8 cellular contexts compared by ENCODE assay signal in the genomic region with DNA sequence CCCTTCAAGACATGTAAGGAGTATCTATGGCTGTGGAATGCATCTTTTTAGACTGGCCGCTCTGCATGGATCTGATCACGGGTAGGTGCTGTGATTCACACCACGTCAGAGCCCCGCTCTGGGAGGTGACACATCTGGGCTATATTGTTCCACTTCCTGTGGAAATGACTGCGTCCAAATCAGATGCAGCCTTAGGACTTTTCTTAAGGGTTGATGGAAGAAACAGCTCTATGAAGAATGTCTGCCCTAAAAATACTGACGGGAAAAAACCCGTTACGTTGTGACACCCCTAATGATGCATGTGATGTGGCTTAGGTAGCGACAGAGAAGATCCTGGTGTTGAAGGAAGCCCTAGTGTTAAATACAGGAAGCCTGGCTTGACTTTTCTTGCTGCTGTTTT. TPM values are rescaled to one million over a fixed set of nuclear protein-coding genes. Genes with fewer than 3 reads are reported as not detected.
DNase-seq lines count a peak whose midpoint lies in the region; ATAC-seq, FAIRE-seq and TF ChIP-seq lines count a peak whose summit lies in the region.

No MANE protein-coding gene starts in this region.

- no peak overlapping the region for H3K4me3 ChIP-seq in right lobe of liver
- no peak overlapping the region for H3K4me3 ChIP-seq in HepG2 (replicated peaks in 1 of 3; ENCODE audit: insufficient read depth in 1 of 3, low read depth in 2 of 3, low read length in 3 of 3)

- CTCF ChIA-PET in HepG2 (lab: Yijun Ruan, JAX; ENCODE audit: low intra/inter-chr PET ratio, low total read pairs): no interaction called here

- no peak for TF ChIP-seq CTCF in right lobe of liver (IDR thresholded peaks at IDR 0.05)
- TF ChIP-seq CTCF in HepG2 (CRISPR knock-in tag; IDR thresholded peaks at IDR 0.05): no peak
- TF ChIP-seq CTCF in progenitor cell of endocrine pancreas (IDR thresholded peaks at IDR 0.05; ENCODE audit: unreplicated experiment): no peak

- TF ChIP-seq POLR2A in right lobe of liver (IDR thresholded peaks at IDR 0.05) (no peak), HepG2 (IDR thresholded peaks at IDR 0.05; ENCODE audit: insufficient read depth in 1 of 2, low read depth in 2 of 2, low read length in 2 of 2) (no peak)

- H3K36me3 ChIP-seq in right lobe of liver (no peaks in the 10 kb centered on the region), HepG2 (replicated peaks in 1 of 2; ENCODE audit: control insufficient read depth in 1 of 2, insufficient read depth in 2 of 2, low read length in 2 of 2) (no peaks in the 10 kb centered on the region)

- no peak overlapping the region for H3K9ac ChIP-seq in HepG2 (ENCODE audit: insufficient read depth, low read depth, low read length)

- peaks cover 72% of the 10 kb centered on the region for H3K79me2 ChIP-seq in HepG2 (ENCODE audit: insufficient read depth, low read length)

- WGBS in right lobe of liver (ENCODE audit: insufficient coverage, low coverage, low lambda C conversion rate, missing lambda C conversion rate): 64% methylated on average over 9 of the region's 9 CpGs
- 95% methylated on average over 9 of the region's 9 CpGs for WGBS in HepG2 (ENCODE audit: low lambda C conversion rate)

- no peak overlapping the region for H2AFZ ChIP-seq in HepG2 (ENCODE audit: low read length)

- peak overlapping the region; percentile 65 for H3K4me3 Mint-ChIP-seq in natural killer cell treated with Interleukin-12 subunit alpha and Interleukin-12 subunit beta and Interleukin-15 and Interleukin-18, amount 100 ng/mL, for 72 hours
- no peak overlapping the region for H3K4me3 Mint-ChIP-seq in progenitor cell of endocrine pancreas (ENCODE audit: low read depth)

- no peaks in the 10 kb centered on the region for H3K27me3 Mint-ChIP-seq in natural killer cell treated with Interleukin-12 subunit alpha and Interleukin-12 subunit beta and Interleukin-15 and Interleukin-18, amount 100 ng/mL, for 72 hours
- no peaks in the 10 kb centered on the region for H3K27me3 Mint-ChIP-seq in progenitor cell of endocrine pancreas

- intact Hi-C loops in right lobe of liver (cut with DNase I) (no loop called here), HepG2 (cut with micrococcal nuclease; ENCODE audit: unreplicated experiment) (no loop called here)

- no peak for TF ChIP-seq RAD21 in HepG2 (CRISPR knock-in tag; IDR thresholded peaks at IDR 0.05)

- no peak for FAIRE-seq in HepG2 (lab: Jason Lieb, UNC)

- no peaks in the 10 kb centered on the region for H3K36me3 Mint-ChIP-seq in natural killer cell treated with Interleukin-12 subunit alpha and Interleukin-12 subunit beta and Interleukin-15 and Interleukin-18, amount 100 ng/mL, for 72 hours
- peaks cover 2% of the 10 kb centered on the region for H3K36me3 Mint-ChIP-seq in progenitor cell of endocrine pancreas (ENCODE audit: insufficient read depth)

- H3K27ac ChIP-seq in right lobe of liver: peak overlapping the region in 2 of 3 donors; percentile 13 to 25
- H3K27ac ChIP-seq in HepG2 (ENCODE audit: extremely low read length, insufficient read depth, low read length): no peak overlapping the region

- ATAC-seq in right lobe of liver (peak in 3 of 4 donors; percentile 47 to 72 (median 57)), HepG2 (no peak)
- ATAC-seq in natural killer cell treated with Interleukin-12 subunit alpha and Interleukin-12 subunit beta and Interleukin-15 and Interleukin-18, amount 100 ng/mL, for 72 hours: peak; percentile 90 to 96

- H3K4me1 ChIP-seq in right lobe of liver (peaks cover 0 to 16% (median 8%) of the 10 kb centered on the region in 4 donors), HepG2 (ENCODE audit: insufficient read depth, low read length) (peaks cover 41% of the 10 kb centered on the region)

- no peaks in the 10 kb centered on the region for H4K20me1 ChIP-seq in HepG2 (ENCODE audit: insufficient read depth, low read length)

- H3K4me2 ChIP-seq in HepG2 (ENCODE audit: low read depth, low read length): no peak overlapping the region

- no TSS peak for BruUV-seq in HepG2 (replicated peaks; lab: Mats Ljungman, UMichigan)

- H3K27me3 ChIP-seq in right lobe of liver (no peaks in the 10 kb centered on the region), HepG2 (ENCODE audit: control insufficient read depth in 1 of 2, insufficient read depth in 2 of 2, low read length in 2 of 2) (no peaks in the 10 kb centered on the region)

- TF ChIP-seq EP300 in HepG2 (IDR thresholded peaks at IDR 0.05; ENCODE audit: low read depth in 2 of 2, low read length in 2 of 2) (no peak), HepG2 (CRISPR knock-in tag; IDR thresholded peaks at IDR 0.05; ENCODE audit: borderline replicate concordance) (no peak)

- no peak for DNase-seq in right lobe of liver
- no peak for DNase-seq in HepG2 (ENCODE audit: low spot score)
- DNase-seq in astrocyte of the hippocampus (ENCODE audit: low read depth, low spot score): peak; percentile 83
- peak; percentile 77 for DNase-seq in natural killer cell treated with Interleukin-12 subunit alpha and Interleukin-12 subunit beta and Interleukin-15 and Interleukin-18, amount 100 ng/mL, for 72 hours (ENCODE audit: low spot score)
- DNase-seq in progenitor cell of endocrine pancreas (ENCODE audit: low spot score, unreplicated experiment): no peak
- DNase-seq in OCI-M1 (lab: John Stamatoyannopoulos, UW): no peak
- no peak for DNase-seq in D341Med (ENCODE audit: low spot score)
- DNase-seq in NCI-H146 (lab: John Stamatoyannopoulos, UW): no peak

- H3K9me3 ChIP-seq in right lobe of liver (no peaks in the 10 kb centered on the region), HepG2 (ENCODE audit: low read length) (no peaks in the 10 kb centered on the region)

- POLR2A ChIA-PET in HepG2 (lab: Yijun Ruan, JAX): interaction anchor here (3.4 kb wide), 1 partner anchor 12 kb away, joined by 15 read pairs; the partner anchor contains the start of gene BANP

- H3K4me1 Mint-ChIP-seq in natural killer cell treated with Interleukin-12 subunit alpha and Interleukin-12 subunit beta and Interleukin-15 and Interleukin-18, amount 100 ng/mL, for 72 hours (ENCODE audit: low read depth in 2 of 2): peaks cover 37 to 57% of the 10 kb centered on the region in 2 donors
- H3K4me1 Mint-ChIP-seq in progenitor cell of endocrine pancreas (ENCODE audit: low read depth): peaks cover 14% of the 10 kb centered on the region

- peak overlapping the region; percentile 75 to 89 for H3K27ac Mint-ChIP-seq in natural killer cell treated with Interleukin-12 subunit alpha and Interleukin-12 subunit beta and Interleukin-15 and Interleukin-18, amount 100 ng/mL, for 72 hours
- no peak overlapping the region for H3K27ac Mint-ChIP-seq in progenitor cell of endocrine pancreas

- in situ Hi-C loops in HepG2 (cut with HindIII; ENCODE audit: extremely low pct_ligation_motif_present, low pct_unique_long_range_greater_than_20kb): no loop called here

- no peaks in the 10 kb centered on the region for H3K9me3 Mint-ChIP-seq in natural killer cell treated with Interleukin-12 subunit alpha and Interleukin-12 subunit beta and Interleukin-15 and Interleukin-18, amount 100 ng/mL, for 72 hours
- H3K9me3 Mint-ChIP-seq in progenitor cell of endocrine pancreas (ENCODE audit: low read depth): no peaks in the 10 kb centered on the region

RNA-seq across cellular contexts. Expression of gene BANP, which starts 12.2 kb away (rescaled TPM):
- 10 to 100 TPM; 11.2 to 20.7 (median 18.8) TPM for total RNA-seq in right lobe of liver
- 13.0 and 20.2 TPM in 2 replicates for total RNA-seq in HepG2 (2016; rRNA removed; fragmentation: Illumina TruSeq; extraction: Trizol)
- 63.3 and 63.4 TPM in 2 replicates for total RNA-seq in HepG2 (2016; cell fraction: cytosol; rRNA removed; fragmentation: Illumina TruSeq; extraction: Trizol; ENCODE audit: low read depth)
- total RNA-seq in HepG2 (2016; cell fraction: insoluble cytoplasmic fraction; rRNA removed; fragmentation: Illumina TruSeq; extraction: Trizol): 11.2 and 21.0 TPM in 2 replicates
- total RNA-seq in HepG2 (2016; cell fraction: membrane; rRNA removed; fragmentation: Illumina TruSeq; extraction: Trizol): 26.8 and 28.3 TPM in 2 replicates
- total RNA-seq in HepG2 (2016; cell fraction: nucleus; rRNA removed; fragmentation: Illumina TruSeq; extraction: Trizol): 25.5 and 26.4 TPM in 2 replicates
- 23.8 and 24.6 TPM in 2 replicates for polyA plus RNA-seq in HepG2 (2011; rRNA removed)
- 21.1 and 26.1 TPM in 2 replicates for polyA plus RNA-seq in HepG2 (2011; cell fraction: cytosol; rRNA removed)
- polyA plus RNA-seq in HepG2 (2011; cell fraction: nucleus; rRNA removed): 58.9 and 72.7 TPM in 2 replicates
- polyA plus RNA-seq in HepG2 (2012): 16.2 and 18.3 TPM in 2 replicates
- polyA plus RNA-seq in HepG2 (2016; cell fraction: cytosol; fragmentation: Illumina TruSeq; extraction: Trizol; ENCODE audit: low read depth): 6.1 and 6.3 TPM in 2 replicates
- 10.3 and 13.0 TPM in 2 replicates for polyA plus RNA-seq in HepG2 (2016; cell fraction: insoluble cytoplasmic fraction; fragmentation: Illumina TruSeq; extraction: Trizol; ENCODE audit: low read depth)
- polyA plus RNA-seq in HepG2 (2016; cell fraction: membrane; fragmentation: Illumina TruSeq; extraction: Trizol; ENCODE audit: low read depth): 7.4 and 8.4 TPM in 2 replicates
- 24.7 and 27.2 TPM in 2 replicates for polyA plus RNA-seq in HepG2 (2016; cell fraction: nucleus; fragmentation: Illumina TruSeq; extraction: Trizol; ENCODE audit: insufficient read depth, low read depth)
- 44.9 and 76.3 TPM in 2 replicates for polyA minus RNA-seq in HepG2 (2011; rRNA and poly(A)+ RNA removed; ENCODE audit: low replicate concordance)
- 24.6 and 25.1 TPM in 2 replicates for polyA minus RNA-seq in HepG2 (2011; cell fraction: cytosol; rRNA and poly(A)+ RNA removed)
- polyA minus RNA-seq in HepG2 (2011; cell fraction: nucleus; rRNA and poly(A)+ RNA removed): 76.5 and 78.6 TPM in 2 replicates
- 10 to 100 TPM; 31.3 to 59.2 TPM for total RNA-seq in natural killer cell treated with Interleukin-12 subunit alpha and Interleukin-12 subunit beta and Interleukin-15 and Interleukin-18, amount 100 ng/mL, for 72 hours
- total RNA-seq in progenitor cell of endocrine pancreas: 41.5 and 53.9 TPM in 2 replicates

RNA-seq across cellular contexts. Expression of gene CA5A, which starts 27.1 kb away (rescaled TPM):
- total RNA-seq in right lobe of liver (10 to 100 TPM; 26.5 to 59.6 (median 30.2) TPM), HepG2 (2016; rRNA removed; fragmentation: Illumina TruSeq; extraction: Trizol) (85.7 and 106 TPM in 2 replicates), progenitor cell of endocrine pancreas (0.36 TPM in 1 of 2 replicates, not detected in the other)
- total RNA-seq in HepG2 (2016; cell fraction: cytosol; rRNA removed; fragmentation: Illumina TruSeq; extraction: Trizol; ENCODE audit: low read depth): 32.7 and 37.9 TPM in 2 replicates
- total RNA-seq in HepG2 (2016; cell fraction: insoluble cytoplasmic fraction; rRNA removed; fragmentation: Illumina TruSeq; extraction: Trizol): 85.8 and 97.2 TPM in 2 replicates
- total RNA-seq in HepG2 (2016; cell fraction: membrane; rRNA removed; fragmentation: Illumina TruSeq; extraction: Trizol): 29.8 and 38.9 TPM in 2 replicates
- total RNA-seq in HepG2 (2016; cell fraction: nucleus; rRNA removed; fragmentation: Illumina TruSeq; extraction: Trizol): 97.3 and 115 TPM in 2 replicates
- polyA plus RNA-seq in HepG2 (2011; rRNA removed): 66.8 and 70.0 TPM in 2 replicates
- 69.7 and 71.1 TPM in 2 replicates for polyA plus RNA-seq in HepG2 (2011; cell fraction: cytosol; rRNA removed)
- polyA plus RNA-seq in HepG2 (2011; cell fraction: nucleus; rRNA removed): 186 and 199 TPM in 2 replicates
- polyA plus RNA-seq in HepG2 (2012): 44.2 and 48.2 TPM in 2 replicates
- polyA plus RNA-seq in HepG2 (2016; cell fraction: cytosol; fragmentation: Illumina TruSeq; extraction: Trizol; ENCODE audit: low read depth): 21.5 and 23.0 TPM in 2 replicates
- polyA plus RNA-seq in HepG2 (2016; cell fraction: insoluble cytoplasmic fraction; fragmentation: Illumina TruSeq; extraction: Trizol; ENCODE audit: low read depth): 68.8 and 71.9 TPM in 2 replicates
- polyA plus RNA-seq in HepG2 (2016; cell fraction: membrane; fragmentation: Illumina TruSeq; extraction: Trizol; ENCODE audit: low read depth): 18.4 and 18.5 TPM in 2 replicates
- 127 and 130 TPM in 2 replicates for polyA plus RNA-seq in HepG2 (2016; cell fraction: nucleus; fragmentation: Illumina TruSeq; extraction: Trizol; ENCODE audit: insufficient read depth, low read depth)
- 132 TPM in 1 of 2 replicates, not detected in the other for polyA minus RNA-seq in HepG2 (2011; rRNA and poly(A)+ RNA removed; ENCODE audit: low replicate concordance)
- polyA minus RNA-seq in HepG2 (2011; cell fraction: cytosol; rRNA and poly(A)+ RNA removed): 12.6 and 15.9 TPM in 2 replicates
- 114 and 132 TPM in 2 replicates for polyA minus RNA-seq in HepG2 (2011; cell fraction: nucleus; rRNA and poly(A)+ RNA removed)
- not detected for total RNA-seq in natural killer cell treated with Interleukin-12 subunit alpha and Interleukin-12 subunit beta and Interleukin-15 and Interleukin-18, amount 100 ng/mL, for 72 hours

Comparison
In these comparisons a context has a peak if more than half of its experiments do, and no peak if none do; other contexts are left out.
1. DNase-seq: peak in astrocyte of the hippocampus (single experiment) and natural killer cell treated with Interleukin-12 subunit alpha and Interleukin-12 subunit beta and Interleukin-15 and Interleukin-18, amount 100 ng/mL, for 72 hours (single experiment); none in right lobe of liver (0 of 3), HepG2 (single experiment), progenitor cell of endocrine pancreas (single experiment), OCI-M1 (single experiment), D341Med (single experiment) and NCI-H146 (single experiment).
2. RNA of gene CA5A, which starts 27.1 kb away (total RNA-seq): 29.8 to 115 TPM in HepG2 and 26.5 to 59.6 TPM in right lobe of liver; 0.36 TPM in progenitor cell of endocrine pancreas and not detected in natural killer cell treated with Interleukin-12 subunit alpha and Interleukin-12 subunit beta and Interleukin-15 and Interleukin-18, amount 100 ng/mL, for 72 hours; every median in the first group is over 10 times any median in the second.